Comparison of ENCODE assay signal across 27 cellular contexts in genomic region chr3:13305623-13306022, GRCh38.
"Had no signal": no experiment of that assay in that cellular context is flagged by ENCODE, and none has a peak within 500 bp of the region (broad histone marks: within the 10 kb centered on the region; RNA-seq: fewer than 3 reads in every experiment).

No MANE protein-coding gene starts in this region.

- H3K9me3 ChIP-seq: ascending aorta, heart left ventricle, neutrophil, suprapubic skin, tibial artery had no signal

- H3K9me3 Mint-ChIP-seq: activated naive CD4-positive, alpha-beta T cell treated with anti-CD3 and anti-CD28 coated beads, Interleukin-2, amount 10 ng/mL, durations not matched to agents 7 days and 5 days; activated naive CD8-positive, alpha-beta T cell treated with anti-CD3 and anti-CD28 coated beads, Interleukin-2, amount 10 ng/mL, durations not matched to agents 7 days and 5 days; immature natural killer cell; nephron; stimulated activated memory B cell treated with anti-CD40 and anti-IgM and Interleukin-4, amounts not matched to agents 10 μg/mL and 1 μg/mL and 100 μg/mL, for 72 hours had no signal

- H3K4me3 ChIP-seq: ascending aorta, cardiac muscle cell, heart left ventricle, lung, skin epidermis, suprapubic skin, tibial artery had no signal

- H3K27ac ChIP-seq: ascending aorta, cardiac muscle cell, heart left ventricle, neutrophil, skin epidermis, suprapubic skin, tibial artery had no signal

- FAIRE-seq: endothelial cell of umbilical vein had no signal

- H3K36me3 Mint-ChIP-seq: brain; stimulated activated memory B cell treated with anti-CD40 and anti-IgM and Interleukin-4, amounts not matched to agents 10 μg/mL and 1 μg/mL and 100 μg/mL, for 72 hours had no signal

- DNase-seq: activated CD4-positive, alpha-beta T cell treated with anti-CD3 and anti-CD28 coated beads for 36 hours; activated CD4-positive, alpha-beta T cell treated with anti-CD3 and anti-CD28 coated beads, Interleukin-2, amount 50 U/mL, for 48 hours; activated CD4-positive, CD25-positive, alpha-beta regulatory T cell; activated CD8-positive, alpha-beta memory T cell treated with anti-CD3 and anti-CD28 coated beads for 24 hours; activated gamma-delta T cell; activated naive CD4-positive, alpha-beta T cell treated with anti-CD3 and anti-CD28 coated beads, Interleukin-2, amount 10 ng/mL, durations not matched to agents 7 days and 5 days; activated naive CD8-positive, alpha-beta T cell treated with anti-CD3 and anti-CD28 coated beads, Interleukin-2, amount 10 ng/mL, durations not matched to agents 7 days and 5 days; activated T-cell treated with anti-CD3 and anti-CD28 coated beads, Interleukin-2, amount 50 U/mL, for 1 hour; foreskin fibroblast; heart left ventricle; hypothalamus; immature natural killer cell; stimulated activated CD4-positive, alpha-beta T cell treated with anti-CD3 and anti-CD28 coated beads, Interleukin-4, amount 100 ng/mL, for 24 hours; tibial artery had no signal

- H3K4me1 Mint-ChIP-seq: activated CD4-positive, alpha-beta T cell treated with anti-CD3 and anti-CD28 coated beads for 36 hours; activated naive CD4-positive, alpha-beta T cell treated with anti-CD3 and anti-CD28 coated beads, Interleukin-2, amount 10 ng/mL, durations not matched to agents 7 days and 5 days; nephron had no signal

- H3K27ac Mint-ChIP-seq: activated CD4-positive, alpha-beta T cell treated with anti-CD3 and anti-CD28 coated beads for 36 hours; activated naive CD4-positive, alpha-beta T cell treated with anti-CD3 and anti-CD28 coated beads, Interleukin-2, amount 10 ng/mL, durations not matched to agents 7 days and 5 days; activated naive CD8-positive, alpha-beta T cell treated with anti-CD3 and anti-CD28 coated beads, Interleukin-2, amount 10 ng/mL, durations not matched to agents 7 days and 5 days; nephron; progenitor cell of endocrine pancreas; stimulated activated memory B cell treated with anti-CD40 and anti-IgM and Interleukin-4, amounts not matched to agents 10 μg/mL and 1 μg/mL and 100 μg/mL, for 72 hours had no signal

- ATAC-seq: activated CD4-positive, alpha-beta T cell treated with anti-CD3 and anti-CD28 coated beads for 36 hours; heart left ventricle; left lobe of liver; sciatic nerve; stimulated activated memory B cell treated with anti-CD40 and anti-IgM and Interleukin-4, amounts not matched to agents 10 μg/mL and 1 μg/mL and 100 μg/mL, for 72 hours had no signal

- H3K27me3 ChIP-seq: ascending aorta, cardiac muscle cell, heart left ventricle had no signal

- H3K36me3 ChIP-seq: ascending aorta, cardiac muscle cell, heart left ventricle, suprapubic skin, tibial artery had no signal

- H3K4me1 ChIP-seq: suprapubic skin had no signal

- H3K4me3 Mint-ChIP-seq: activated CD4-positive, alpha-beta T cell treated with anti-CD3 and anti-CD28 coated beads for 36 hours; activated naive CD4-positive, alpha-beta T cell treated with anti-CD3 and anti-CD28 coated beads, Interleukin-2, amount 10 ng/mL, durations not matched to agents 7 days and 5 days; activated naive CD8-positive, alpha-beta T cell treated with anti-CD3 and anti-CD28 coated beads, Interleukin-2, amount 10 ng/mL, durations not matched to agents 7 days and 5 days; brain; immature natural killer cell; nephron; stimulated activated memory B cell treated with anti-CD40 and anti-IgM and Interleukin-4, amounts not matched to agents 10 μg/mL and 1 μg/mL and 100 μg/mL, for 72 hours had no signal

- H3K27me3 Mint-ChIP-seq: activated CD4-positive, alpha-beta T cell treated with anti-CD3 and anti-CD28 coated beads for 36 hours; progenitor cell of endocrine pancreas had no signal
